10 cellular contexts compared by ENCODE assay signal in genomic region chr16:66520406-66521194, GRCh38. TPM values are rescaled to one million over a fixed set of nuclear protein-coding genes. Genes with fewer than 3 reads are reported as not detected.
A peak's percentile ranks its signal among the peaks of the same experiment; 100 is the strongest.
DNase-seq lines count a peak whose midpoint lies in the region; ATAC-seq and TF ChIP-seq lines count a peak whose summit lies in the region.
"Had no signal": no experiment of that assay in that cellular context is flagged by ENCODE, and none has a peak within 500 bp of the region (broad histone marks: within the 10 kb centered on the region; RNA-seq: fewer than 3 reads in every experiment).

No MANE protein-coding gene starts in this region.

- H3K9me3 Mint-ChIP-seq in effector memory CD8-positive, alpha-beta T cell, result no peaks in the 10 kb centered on the region

- H3K4me1 ChIP-seq in Peyer's patch, result peaks cover 17 to 79% (median 69%) of the 10 kb centered on the region in 4 donors
- H3K4me1 ChIP-seq in parathyroid adenoma, result peaks cover 26% of the 10 kb centered on the region

- no peak for TF ChIP-seq CTCF in Peyer's patch (IDR thresholded peaks at IDR 0.05)
- TF ChIP-seq CTCF in parathyroid adenoma (IDR thresholded peaks at IDR 0.05), result no peak

- H3K27ac ChIP-seq in Peyer's patch (peak overlapping the region; percentile 50 to 80 (median 74)), parathyroid adenoma (peak overlapping the region; percentile 12)

- DNase-seq in GF-D8 (lab: John Stamatoyannopoulos, UW) (peak; percentile 66), Peyer's patch (peak in 2 of 3 donors; percentile 34 to 53), DMS 273 (lab: John Stamatoyannopoulos, UW; ENCODE audit: unreplicated experiment) (no peak)
- DNase-seq in effector memory CD8-positive, alpha-beta T cell, result no peak
- DNase-seq in activated effector memory CD4-positive, alpha-beta T cell treated with Interleukin-2 at 50 U/mL for 16 hours, result no peak
- DNase-seq: NCI-H1694 treated with DMSO at 0.1 percent for 48 hours had no signal

- H3K4me2 ChIP-seq in parathyroid adenoma (ENCODE audit: low read length), result no peak overlapping the region

- no peaks in the 10 kb centered on the region for H3K79me2 ChIP-seq in parathyroid adenoma

- H3K4me3 ChIP-seq in Peyer's patch (no peak overlapping the region), parathyroid adenoma (ENCODE audit: low read depth, low read length) (no peak overlapping the region)

- H3K9me3 ChIP-seq in Peyer's patch (no peaks in the 10 kb centered on the region), parathyroid adenoma (ENCODE audit: control insufficient read depth, low read length) (no peaks in the 10 kb centered on the region)

- H3K36me3 ChIP-seq in Peyer's patch (peaks cover 0 to 8% (median 0%) of the 10 kb centered on the region in 3 donors), parathyroid adenoma (ENCODE audit: control insufficient read depth, insufficient read depth, low read length) (no peaks in the 10 kb centered on the region)

- no peaks in the 10 kb centered on the region for H3K27me3 ChIP-seq in Peyer's patch
- no peaks in the 10 kb centered on the region for H3K27me3 ChIP-seq in parathyroid adenoma (ENCODE audit: control insufficient read depth, insufficient read depth, low read length)

- no peak overlapping the region for H2AFZ ChIP-seq in parathyroid adenoma

- no peak for TF ChIP-seq POLR2A in Peyer's patch (IDR thresholded peaks at IDR 0.05)

- no peak for ATAC-seq in effector memory CD8-positive, alpha-beta T cell (replicated peaks)
- no peak for ATAC-seq in GM19452 (IDR thresholded peaks at IDR 0.05; ENCODE audit: unreplicated experiment)
- ATAC-seq in HG03520 (IDR thresholded peaks at IDR 0.05; ENCODE audit: unreplicated experiment), result no peak

- peak overlapping the region; percentile 95 to 98 for H3K27ac Mint-ChIP-seq in effector memory CD8-positive, alpha-beta T cell

- H3K4me3 Mint-ChIP-seq in effector memory CD8-positive, alpha-beta T cell, result peak overlapping the region; percentile 72 to 78

- peaks cover 79 to 83% of the 10 kb centered on the region in 2 donors for H3K4me1 Mint-ChIP-seq in effector memory CD8-positive, alpha-beta T cell (ENCODE audit: low read depth in 2 of 2)

- peaks cover 19% of the 10 kb centered on the region for H3K36me3 Mint-ChIP-seq in effector memory CD8-positive, alpha-beta T cell (ENCODE audit: insufficient read depth)

- H3K9ac ChIP-seq in parathyroid adenoma, result no peak overlapping the region

- no peaks in the 10 kb centered on the region for H3K27me3 Mint-ChIP-seq in effector memory CD8-positive, alpha-beta T cell

RNA-seq across cellular contexts. Expression of gene TK2, which starts 29.3 kb away (rescaled TPM):
- total RNA-seq in Peyer's patch, result 10 to 100 TPM; 22.8 to 33.1 (median 27.1) TPM

RNA-seq across cellular contexts. Expression of gene CKLF, which starts 31.8 kb away (rescaled TPM):
- 10 to 100 TPM in 3 of 4 donors, 1 to 10 TPM in 1; 7.5 to 47.1 (median 22.2) TPM for total RNA-seq in Peyer's patch

RNA-seq across cellular contexts. Expression of gene CMTM1, which starts 45.6 kb away (rescaled TPM):
- 1 to 10 TPM in 3 of 4 donors, not detected in 1; 1.4 to 3.6 (median 2.1) TPM for total RNA-seq in Peyer's patch

RNA-seq across cellular contexts. Expression of gene CMTM2, which starts 58.7 kb away (rescaled TPM):
- total RNA-seq in Peyer's patch, result not detected
- total RNA-seq: H1 had no signal

Comparison
In these comparisons a context has a peak if more than half of its experiments do, and no peak if none do; other contexts are left out.
1. DNase-seq: peak in GF-D8 (single experiment) and Peyer's patch (2 of 3); none in effector memory CD8-positive, alpha-beta T cell (0 of 3), DMS 273 (single experiment) and activated effector memory CD4-positive, alpha-beta T cell treated with Interleukin-2 at 50 U/mL for 16 hours (single experiment).